ENCODE assay signal across 25 cellular contexts in genomic region chr2:46193855-46194254, GRCh38.
"Had no signal": no experiment of that assay in that cellular context is flagged by ENCODE, and none has a peak within 500 bp of the region (broad histone marks: within the 10 kb centered on the region; RNA-seq: fewer than 3 reads in every experiment).

No MANE protein-coding gene starts in this region.

- H3K9me3 ChIP-seq: pancreas, prostate gland, right lobe of liver, stomach, testis, thyroid gland, transverse colon, upper lobe of right lung had no signal

- DNase-seq: head of caudate nucleus; hippocampal formation; kidney glomerular epithelial cell; left cardiac atrium; mesendoderm; naive B cell; natural killer cell; nephron progenitor cell; pancreas; posterior cingulate gyrus; right lobe of liver; stimulated activated CD4-positive, alpha-beta T cell treated with anti-CD3 and anti-CD28 coated beads, Interleukin-12 subunit alpha, Interleukin-12 subunit beta, amount 100 ng/mL, for 4 hours; stimulated activated CD4-positive, alpha-beta T cell treated with anti-CD3 and anti-CD28 coated beads, Interleukin-15, amount 100 ng/mL, for 24 hours; stimulated activated CD4-positive, alpha-beta T cell treated with anti-CD3 and anti-CD28 coated beads, Interleukin-2, amount 100 ng/mL, for 24 hours; stimulated activated CD4-positive, alpha-beta T cell treated with anti-CD3 and anti-CD28 coated beads, Interleukin-4, amount 100 ng/mL, for 1 hour; stimulated activated naive B cell treated with anti-CD40 and anti-IgM and Interleukin-4, amounts not matched to agents 10 μg/mL and 1 μg/mL and 100 μg/mL, for 72 hours; stimulated activated naive CD8-positive, alpha-beta T cell treated with anti-CD3 and anti-CD28 coated beads, Interleukin-15, Interleukin-2, amounts not matched to agents 100 U/mL and 50 U/mL, for 24 hours; stomach; testis; thyroid gland; transverse colon; upper lobe of right lung had no signal

- H3K4me3 ChIP-seq: lung, pancreas, prostate gland, right lobe of liver, skin epidermis, stomach, testis, thyroid gland, transverse colon, upper lobe of right lung had no signal

- H3K4me1 ChIP-seq: pancreas, prostate gland, right lobe of liver, testis, transverse colon had no signal

- H3K27me3 ChIP-seq: pancreas, right lobe of liver, stomach, testis, thyroid gland, transverse colon, upper lobe of right lung had no signal

- H3K27ac ChIP-seq: pancreas, prostate gland, right lobe of liver, skin epidermis, stomach, testis, thyroid gland, transverse colon, upper lobe of right lung had no signal

- H3K36me3 ChIP-seq: pancreas, prostate gland, right lobe of liver, stomach, thyroid gland, transverse colon, upper lobe of right lung had no signal
